Comparison of ENCODE assay signal across 8 cellular contexts in genomic region chr4:7876096-7876993, GRCh38.
DNase-seq lines count a peak whose midpoint lies in the region; ATAC-seq lines count a peak whose summit lies in the region.

No MANE protein-coding gene starts in this region.

- peaks cover 54% of the 10 kb centered on the region for H3K4me1 Mint-ChIP-seq in activated T-cell treated with anti-CD3 and anti-CD28 coated beads, Interleukin-2, amount 50 U/mL, for 24 hours (ENCODE audit: low read depth)

- DNase-seq in NAMALWA (ENCODE audit: low spot score) (peak; percentile 21), Right ventricle myocardium superior (no peak), AG08396 (ENCODE audit: low spot score) (no peak), HPDE6-E6E7 (ENCODE audit: extremely low spot score) (no peak), NCI-H446 treated with DMSO at 0.1 percent for 48 hours (lab: John Stamatoyannopoulos, UW) (no peak), NCI-H345 (lab: John Stamatoyannopoulos, UW) (no peak)
- DNase-seq in activated T-cell treated with anti-CD3 and anti-CD28 coated beads, Interleukin-2, amount 50 U/mL, for 24 hours: peak; percentile 58
- DNase-seq in stimulated activated CD4-positive, alpha-beta T cell treated with anti-CD3 and anti-CD28 coated beads, TNF-alpha, amount 100 ng/mL, for 1 hour (ENCODE audit: low read depth in 3 of 3, low spot score in 1 of 3): peak in 2 of 3 donors; percentile 15 to 21

- ATAC-seq in Right ventricle myocardium superior (ENCODE audit: poor library complexity): peak; percentile 25

- peaks cover 3% of the 10 kb centered on the region for H3K36me3 Mint-ChIP-seq in activated T-cell treated with anti-CD3 and anti-CD28 coated beads, Interleukin-2, amount 50 U/mL, for 24 hours (ENCODE audit: low read depth)

- intact Hi-C loops in Right ventricle myocardium superior (cut with DNase I): no loop called here

- H3K4me3 Mint-ChIP-seq in activated T-cell treated with anti-CD3 and anti-CD28 coated beads, Interleukin-2, amount 50 U/mL, for 24 hours: peak overlapping the region; percentile 60

- H3K9me3 Mint-ChIP-seq in activated T-cell treated with anti-CD3 and anti-CD28 coated beads, Interleukin-2, amount 50 U/mL, for 24 hours: no peaks in the 10 kb centered on the region

- peak overlapping the region; percentile 78 for H3K27ac Mint-ChIP-seq in activated T-cell treated with anti-CD3 and anti-CD28 coated beads, Interleukin-2, amount 50 U/mL, for 24 hours

- H3K27me3 Mint-ChIP-seq in activated T-cell treated with anti-CD3 and anti-CD28 coated beads, Interleukin-2, amount 50 U/mL, for 24 hours: no peaks in the 10 kb centered on the region

Comparison
In these comparisons a context has a peak if more than half of its experiments do, and no peak if none do; other contexts are left out.
1. DNase-seq: peak in NAMALWA (single experiment), activated T-cell treated with anti-CD3 and anti-CD28 coated beads, Interleukin-2, amount 50 U/mL, for 24 hours (single experiment) and stimulated activated CD4-positive, alpha-beta T cell treated with anti-CD3 and anti-CD28 coated beads, TNF-alpha, amount 100 ng/mL, for 1 hour (2 of 3); none in Right ventricle myocardium superior (single experiment), AG08396 (single experiment), HPDE6-E6E7 (single experiment), NCI-H446 treated with DMSO at 0.1 percent for 48 hours (single experiment) and NCI-H345 (single experiment).